ENCODE assay signal across 1 cellular context in genomic region chr10:21535494-21535818, GRCh38.
TF ChIP-seq lines count a peak whose summit lies in the region.

No MANE protein-coding gene starts in this region.

TF ChIP-seq in IMR-90, 13 proteins besides CTCF, POLR2A, EP300 and RAD21 (continued from another document):
- TF ChIP-seq ELK1 (IDR thresholded peaks at IDR 0.05; ENCODE audit: borderline replicate concordance, low read depth, low read length) = no peak
- TF ChIP-seq MAFK (IDR thresholded peaks at IDR 0.05; ENCODE audit: low read depth, low read length) = no peak
- no peak for TF ChIP-seq USF2 (IDR thresholded peaks at IDR 0.05; ENCODE audit: low read depth, low read length)
- TF ChIP-seq MXI1 (IDR thresholded peaks at IDR 0.05; ENCODE audit: borderline replicate concordance, low read depth, low read length) = no peak
- TF ChIP-seq FOS (IDR thresholded peaks at IDR 0.05; ENCODE audit: low read depth, low read length) = no peak
- no peak for TF ChIP-seq NFE2L2 (IDR thresholded peaks at IDR 0.05; ENCODE audit: low read depth, low read length)
- TF ChIP-seq CEBPB (IDR thresholded peaks at IDR 0.05; ENCODE audit: low read depth, low read length) = no peak
- TF ChIP-seq SMC3 (IDR thresholded peaks at IDR 0.05; ENCODE audit: low read depth, low read length) = no peak
- no peak for TF ChIP-seq CHD1 (IDR thresholded peaks at IDR 0.05; ENCODE audit: low read depth, low read length)
